8 cellular contexts compared by ENCODE assay signal in the genomic region with DNA sequence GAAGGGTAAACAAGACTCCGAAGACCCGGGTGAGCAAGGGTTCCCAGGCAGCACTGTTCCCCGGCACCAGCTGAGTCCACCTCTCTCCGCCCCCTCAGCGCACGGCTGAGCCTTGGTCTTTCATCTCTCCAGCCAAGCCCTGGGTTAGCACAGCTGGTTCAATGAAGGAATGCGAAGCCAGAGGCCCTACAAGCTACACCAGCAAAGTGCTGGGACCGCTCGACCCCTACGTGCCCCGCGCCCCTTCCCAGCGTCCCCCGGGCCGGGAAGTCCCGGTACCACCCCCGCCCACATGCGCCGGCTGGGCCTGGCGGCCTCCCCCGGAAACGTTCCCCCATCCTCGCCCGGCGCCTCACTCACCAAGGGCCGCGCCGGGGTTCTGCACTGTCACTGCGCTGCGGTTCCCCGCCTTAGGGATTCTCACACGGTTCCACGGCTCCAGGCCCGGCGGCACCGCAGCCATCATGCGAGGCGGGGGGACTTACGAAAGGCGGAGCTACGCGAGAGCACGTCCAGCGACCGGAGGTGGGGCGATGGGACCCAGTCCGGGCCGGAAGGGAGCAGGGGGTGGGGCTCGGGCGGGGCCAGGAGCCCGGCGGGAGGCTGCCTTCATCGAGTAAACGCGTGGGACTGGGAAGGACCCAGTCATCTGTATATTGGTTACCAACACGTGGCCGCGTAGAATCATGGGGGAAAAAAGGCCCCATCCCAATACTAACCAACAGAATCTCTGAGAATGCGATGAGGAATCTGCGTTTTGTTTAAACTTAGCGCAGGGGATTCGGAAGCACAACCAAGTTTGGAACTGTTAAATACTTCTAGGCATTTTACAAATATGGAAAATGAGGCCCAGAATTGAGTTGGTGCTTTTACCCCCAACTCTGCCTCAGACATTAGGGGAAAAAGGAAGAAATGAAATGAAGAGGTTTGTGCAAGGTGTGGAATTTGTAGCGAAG. TPM values are rescaled to one million over a fixed set of nuclear protein-coding genes. Genes with fewer than 3 reads are reported as not detected.
DNase-seq lines count a peak whose midpoint lies in the region; ATAC-seq, FAIRE-seq and TF ChIP-seq lines count a peak whose summit lies in the region.

No MANE protein-coding gene starts in this region.

- H3K4me3 ChIP-seq in adrenal gland (peak overlapping the region; percentile 41 to 87 (median 72)), heart left ventricle (peak overlapping the region; percentile 40 to 98 (median 81)), trophoblast cell (ENCODE audit: low read depth, low read length) (peak overlapping the region; percentile 81), transverse colon (peak overlapping the region; percentile 58 to 93 (median 80))

- intact Hi-C loops in adrenal gland (cut with DNase I) (no loop called here), heart left ventricle (cut with DNase I) (loop anchor here in 2 of 10 donors (1.0 to 10.0 kb wide), 2 partner anchors 29 to 455 kb away; a partner anchor contains a TSS), transverse colon (cut with DNase I; ENCODE audit: low total_unique reads) (no loop called here)

- H3K4me2 ChIP-seq in trophoblast cell (ENCODE audit: low read length): peak overlapping the region; percentile 92

- H2BK120ac ChIP-seq in trophoblast cell (ENCODE audit: insufficient read depth, low read length, poor library complexity): peak overlapping the region; percentile 98

- ATAC-seq in HG02798 (IDR thresholded peaks at IDR 0.05; ENCODE audit: poor library complexity, unreplicated experiment): peak; percentile 96
- ATAC-seq in heart left ventricle: peak; percentile 94 to 99 (median 98)

- H3K4ac ChIP-seq in trophoblast cell (ENCODE audit: low read depth, low read length): peak overlapping the region; percentile 31

- H3K27ac ChIP-seq in adrenal gland (peak overlapping the region; percentile 68 to 95 (median 79)), heart left ventricle (peak overlapping the region; percentile 79 to 99 (median 96)), trophoblast cell (ENCODE audit: low read depth, low read length) (peak overlapping the region; percentile 96), transverse colon (peak overlapping the region; percentile 86 to 96 (median 94))

- H2BK5ac ChIP-seq in trophoblast cell (ENCODE audit: low read depth, low read length, poor library complexity): peak overlapping the region; percentile 97

- H4K91ac ChIP-seq in trophoblast cell (ENCODE audit: low read depth, low read length): peak overlapping the region; percentile 99

- no peak for TF ChIP-seq EP300 in transverse colon (IDR thresholded peaks at IDR 0.05; ENCODE audit: low read depth)

- DNase-seq in GM12891 (ENCODE audit: insufficient read length, low spot score) (peak; percentile 81), NCI-H1417 treated with DMSO at 0.1 percent for 48 hours (lab: John Stamatoyannopoulos, UW) (peak; percentile 52), SW 1271 (lab: John Stamatoyannopoulos, UW) (peak; percentile 76 to 91), adrenal gland (peak; percentile 89 to 95 (median 92)), heart left ventricle (peak; percentile 90 to 94 (median 92)), trophoblast cell (peak; percentile 86 to 88), transverse colon (peak; percentile 91)

- H3K27me3 ChIP-seq in adrenal gland (no peaks in the 10 kb centered on the region), heart left ventricle (no peaks in the 10 kb centered on the region), trophoblast cell (ENCODE audit: insufficient read depth, low read length) (no peaks in the 10 kb centered on the region), transverse colon (no peaks in the 10 kb centered on the region)

- FAIRE-seq in GM12891 (lab: Jason Lieb, UNC): peak; percentile 94

- H3K79me2 ChIP-seq in trophoblast cell (ENCODE audit: control insufficient read depth, insufficient read depth, low read length, poor library complexity): peaks cover 8% of the 10 kb centered on the region

- peaks cover 6% of the 10 kb centered on the region for H3K79me1 ChIP-seq in trophoblast cell (ENCODE audit: low read length)

- H2AFZ ChIP-seq in trophoblast cell (ENCODE audit: insufficient read depth, low read length, poor library complexity): peak overlapping the region; percentile 97

- H2BK12ac ChIP-seq in trophoblast cell (ENCODE audit: low read length): no peak overlapping the region

- peak overlapping the region; percentile 99 for H3K18ac ChIP-seq in trophoblast cell (ENCODE audit: low read length)

- peak overlapping the region; percentile 86 for H4K12ac ChIP-seq in trophoblast cell (ENCODE audit: low read depth, low read length)

- in situ Hi-C loops in transverse colon (cut with MboI; ENCODE audit: low pct_ligation_motif_present in 1 of 4, low pct_unique_long_range_greater_than_20kb in 1 of 4, low sequenced_read_pairs in 3 of 4): no loop called here

- H3K36me3 ChIP-seq in adrenal gland (replicated peaks in 1 of 2) (peaks cover 0 to 3% of the 10 kb centered on the region in 2 donors), heart left ventricle (peaks cover 0 to 32% (median 29%) of the 10 kb centered on the region in 9 donors), trophoblast cell (ENCODE audit: control insufficient read depth in 1 of 2, insufficient read depth in 2 of 2, low read length in 2 of 2) (peaks cover 0 to 2% of the 10 kb centered on the region in 2 experiments), transverse colon (peaks cover 0 to 6% (median 3%) of the 10 kb centered on the region in 4 donors)

- H4K8ac ChIP-seq in trophoblast cell (ENCODE audit: low read depth, low read length): peak overlapping the region; percentile 100

- H2AK5ac ChIP-seq in trophoblast cell (ENCODE audit: low read length): peak overlapping the region; percentile 8

- peak overlapping the region; percentile 99 for H3K14ac ChIP-seq in trophoblast cell (ENCODE audit: low read length)

- H3K23ac ChIP-seq in trophoblast cell (ENCODE audit: low read length): no peak overlapping the region

- TF ChIP-seq POLR2A in GM12891 (IDR thresholded peaks at IDR 0.05; ENCODE audit: low read depth, low read length): peak; percentile 84
- TF ChIP-seq POLR2A in adrenal gland (IDR thresholded peaks at IDR 0.05): peak; percentile 42 to 66
- peak in 1 of 2 donors; percentile 57 for TF ChIP-seq POLR2A in heart left ventricle (IDR thresholded peaks at IDR 0.05)
- peak; percentile 65 for TF ChIP-seq POLR2A in transverse colon (IDR thresholded peaks at IDR 0.05)

- no peaks in the 10 kb centered on the region for H3K9me3 ChIP-seq in adrenal gland (replicated peaks in 1 of 3)
- no peaks in the 10 kb centered on the region for H3K9me3 ChIP-seq in heart left ventricle
- H3K9me3 ChIP-seq in trophoblast cell (ENCODE audit: insufficient read depth, low read depth, low read length): no peaks in the 10 kb centered on the region
- H3K9me3 ChIP-seq in transverse colon: no peaks in the 10 kb centered on the region

- WGBS in adrenal gland, 4 donors: 3 to 12% (median 7%) methylated on average over 19 to 63 of the region's 63 CpGs
- 3 to 5% (median 4%) methylated on average over 46 to 63 of the region's 63 CpGs for WGBS in heart left ventricle, 4 donors
- no CpG with 5 or more reads among the region's 63 CpGs for WGBS in trophoblast cell (ENCODE audit: extremely low coverage, insufficient coverage, insufficient read length)
- 5 to 42% methylated on average over 5 to 63 of the region's 63 CpGs for WGBS in transverse colon (ENCODE audit: low coverage in 1 of 2), 2 donors

- TF ChIP-seq CTCF in adrenal gland (IDR thresholded peaks at IDR 0.05): no peak
- no peak for TF ChIP-seq CTCF in heart left ventricle (IDR thresholded peaks at IDR 0.05)
- TF ChIP-seq CTCF in transverse colon (IDR thresholded peaks at IDR 0.05): no peak

- H3K9ac ChIP-seq in trophoblast cell (ENCODE audit: low read length): peak overlapping the region; percentile 83

- peaks cover 11 to 21% of the 10 kb centered on the region in 2 donors for H3K4me1 ChIP-seq in adrenal gland (replicated peaks in 1 of 2)
- peaks cover 0 to 38% (median 19%) of the 10 kb centered on the region in 12 donors for H3K4me1 ChIP-seq in heart left ventricle
- peaks cover 0 to 4% of the 10 kb centered on the region in 2 experiments for H3K4me1 ChIP-seq in trophoblast cell (ENCODE audit: control insufficient read depth in 1 of 2, insufficient read depth in 2 of 2, low read length in 2 of 2)
- H3K4me1 ChIP-seq in transverse colon: peaks cover 3 to 24% (median 16%) of the 10 kb centered on the region in 4 donors

TF ChIP-seq in GM12891, 5 proteins besides CTCF, POLR2A, EP300 and RAD21:
- TF ChIP-seq POLR2AphosphoS5 (IDR thresholded peaks at IDR 0.05; ENCODE audit: low read depth, low read length) (peak; percentile 84), SPI1 (IDR thresholded peaks at IDR 0.05; ENCODE audit: low read depth, low read length) (0 out of 2 replicates have a peak, but pooled peaks have one; percentile 38), PAX5 (IDR thresholded peaks at IDR 0.05; ENCODE audit: insufficient read depth, low read length, severe bottlenecking) (no peak), POU2F2 (IDR thresholded peaks at IDR 0.05; ENCODE audit: low read depth, low read length) (peak; percentile 68; the same call in 1 of the 2 replicates), TAF1 (IDR thresholded peaks at IDR 0.05; ENCODE audit: low read depth, low read length) (peak; percentile 78)

RNA-seq across cellular contexts. Expression of a gene that starts 28.7 kb away (rescaled TPM):
- polyA plus RNA-seq in GM12891 (2012; ENCODE audit: low read depth, missing spikeins): 17.8 TPM
- total RNA-seq in adrenal gland (10 to 100 TPM; 15.0 to 39.6 (median 18.5) TPM), heart left ventricle (10 to 100 TPM; 17.3 to 52.2 (median 24.6) TPM), transverse colon (10 to 100 TPM in 2 of 4 donors, 1 to 10 TPM in 2; 6.7 to 46.7 (median 17.6) TPM)
- polyA plus RNA-seq in adrenal gland (10 to 100 TPM in 1 of 3 donors, 1 to 10 TPM in 2; 4.5 to 18.0 (median 5.5) TPM), heart left ventricle (10 to 100 TPM in 1 of 2 donors, 1 to 10 TPM in 1; 9.8 to 24.3 TPM)
- 23.6 and 25.0 TPM in 2 replicates for polyA plus RNA-seq in trophoblast cell (2013)

RNA-seq across cellular contexts. Expression of a gene that starts 44.6 kb away (rescaled TPM):
- 0.85 TPM for polyA plus RNA-seq in GM12891 (2012; ENCODE audit: low read depth, missing spikeins)
- total RNA-seq in adrenal gland (10 to 100 TPM in 1 of 8 donors, 1 to 10 TPM in 7; 1.2 to 11.0 (median 2.3) TPM), heart left ventricle (1 to 10 TPM in 3 of 9 donors, under 1 TPM in 6; 0.23 to 4.6 (median 0.70) TPM), transverse colon (1 to 10 TPM in 1 of 4 donors, under 1 TPM in 1, not detected in 2; 0.68 to 1.1 TPM)
- polyA plus RNA-seq in adrenal gland (under 1 TPM; 0.24 to 0.38 (median 0.34) TPM), heart left ventricle (under 1 TPM; 0.08 to 0.19 TPM)
- 0.42 and 0.43 TPM in 2 replicates for polyA plus RNA-seq in trophoblast cell (2013)

Comparison
In these comparisons a context has a peak if more than half of its experiments do, and no peak if none do; other contexts are left out.
1. Peak in every context shown above with its lines: DNase-seq, ATAC-seq, H3K4me3 ChIP-seq and H3K27ac ChIP-seq.